Comparison of ENCODE assay signal across 20 cellular contexts in genomic region chr6:34384305-34385153, GRCh38. TPM values are rescaled to one million over a fixed set of nuclear protein-coding genes. Genes with fewer than 3 reads are reported as not detected.
DNase-seq lines count a peak whose midpoint lies in the region; ATAC-seq and TF ChIP-seq lines count a peak whose summit lies in the region.
"Had no signal": no experiment of that assay in that cellular context is flagged by ENCODE, and none has a peak within 500 bp of the region (broad histone marks: within the 10 kb centered on the region; RNA-seq: fewer than 3 reads in every experiment).

No MANE protein-coding gene starts in this region.

- H3K4me1 ChIP-seq in neural progenitor cell, result peaks cover 25% of the 10 kb centered on the region
- H3K4me1 ChIP-seq in tibial nerve, result peaks cover 0 to 96% (median 42%) of the 10 kb centered on the region in 4 donors
- H3K4me1 ChIP-seq: prostate gland had no signal

- no peak for TF ChIP-seq EP300 in tibial nerve (IDR thresholded peaks at IDR 0.05)

- H3K27ac ChIP-seq in coronary artery (peak overlapping the region; percentile 35 to 76), neural progenitor cell (peak overlapping the region; percentile 34), tibial nerve (peak overlapping the region; percentile 54 to 87 (median 73))
- H3K27ac ChIP-seq: 22Rv1, prostate gland had no signal

- H3K4me3 ChIP-seq in coronary artery, result peak overlapping the region; percentile 6
- H3K4me3 ChIP-seq in neural progenitor cell, result no peak overlapping the region
- no peak overlapping the region for H3K4me3 ChIP-seq in tibial nerve
- no peak overlapping the region for H3K4me3 ChIP-seq in foreskin fibroblast (ENCODE audit: low read depth in 1 of 2, low read length in 2 of 2)
- H3K4me3 ChIP-seq: mucosa of descending colon, prostate gland had no signal

- H3K79me2 ChIP-seq in neural progenitor cell (ENCODE audit: low read depth), result peaks cover 98% of the 10 kb centered on the region

- H3K9ac ChIP-seq in neural progenitor cell, result no peak overlapping the region

- ATAC-seq in activated T-cell treated with anti-CD3 and anti-CD28 coated beads, Interleukin-2, amount 50 U/mL, for 72 hours (replicated peaks in 1 of 2), result no peak
- ATAC-seq: mucosa of descending colon, SK-N-SH treated with all-trans-retinoic acid at 6 μM for 48 hours had no signal

- H3K9me3 ChIP-seq in neural progenitor cell (ENCODE audit: low read depth), result no peaks in the 10 kb centered on the region
- no peaks in the 10 kb centered on the region for H3K9me3 ChIP-seq in tibial nerve
- H3K9me3 ChIP-seq: mucosa of descending colon, prostate gland had no signal

- no peak overlapping the region for H3K4me3 Mint-ChIP-seq in activated T-cell treated with anti-CD3 and anti-CD28 coated beads, Interleukin-2, amount 50 U/mL, for 24 hours
- no peak overlapping the region for H3K4me3 Mint-ChIP-seq in activated T-cell treated with anti-CD3 and anti-CD28 coated beads, Interleukin-2, amount 50 U/mL, for 72 hours
- H3K4me3 Mint-ChIP-seq in neural progenitor cell, result no peak overlapping the region
- H3K4me3 Mint-ChIP-seq: activated naive CD8-positive, alpha-beta T cell treated with anti-CD3 and anti-CD28 coated beads, Interleukin-2, amount 10 ng/mL, durations not matched to agents 7 days and 5 days had no signal

- no peak for TF ChIP-seq POLR2A in tibial nerve (IDR thresholded peaks at IDR 0.05)

- 57 to 59% methylated on average over 6 of the region's 6 CpGs for WGBS in tibial nerve, 2 donors

- H3K27me3 Mint-ChIP-seq in activated T-cell treated with anti-CD3 and anti-CD28 coated beads, Interleukin-2, amount 50 U/mL, for 24 hours, result no peaks in the 10 kb centered on the region
- no peaks in the 10 kb centered on the region for H3K27me3 Mint-ChIP-seq in activated T-cell treated with anti-CD3 and anti-CD28 coated beads, Interleukin-2, amount 50 U/mL, for 72 hours (ENCODE audit: low read depth)
- peaks cover 4% of the 10 kb centered on the region for H3K27me3 Mint-ChIP-seq in neural progenitor cell (ENCODE audit: insufficient read depth, low read depth)
- H3K27me3 Mint-ChIP-seq: activated naive CD8-positive, alpha-beta T cell treated with anti-CD3 and anti-CD28 coated beads, Interleukin-2, amount 10 ng/mL, durations not matched to agents 7 days and 5 days had no signal

- H3K27me3 ChIP-seq in neural progenitor cell (no peaks in the 10 kb centered on the region), tibial nerve (no peaks in the 10 kb centered on the region)

- peaks cover 52% of the 10 kb centered on the region for H4K20me1 ChIP-seq in neural progenitor cell (ENCODE audit: low read depth)

- H3K36me3 Mint-ChIP-seq in activated T-cell treated with anti-CD3 and anti-CD28 coated beads, Interleukin-2, amount 50 U/mL, for 24 hours (ENCODE audit: low read depth), result peaks cover 32% of the 10 kb centered on the region
- H3K36me3 Mint-ChIP-seq in activated T-cell treated with anti-CD3 and anti-CD28 coated beads, Interleukin-2, amount 50 U/mL, for 72 hours (ENCODE audit: insufficient read depth in 2 of 2), result peaks cover 0 to 1% of the 10 kb centered on the region in 2 donors
- peaks cover 4% of the 10 kb centered on the region for H3K36me3 Mint-ChIP-seq in neural progenitor cell

- TF ChIP-seq CTCF in coronary artery (IDR thresholded peaks at IDR 0.05), result no peak
- no peak for TF ChIP-seq CTCF in neural progenitor cell (IDR thresholded peaks at IDR 0.05)
- no peak for TF ChIP-seq CTCF in tibial nerve (IDR thresholded peaks at IDR 0.05)
- no peak for TF ChIP-seq CTCF in foreskin fibroblast (IDR thresholded peaks at IDR 0.05; ENCODE audit: low read depth, low read length)

- H3K4me2 ChIP-seq in neural progenitor cell, result no peak overlapping the region

- H3F3A ChIP-seq in neural progenitor cell (ENCODE audit: low read depth), result peaks cover 33% of the 10 kb centered on the region

- no peak overlapping the region for H2AFZ ChIP-seq in neural progenitor cell (replicated peaks)

- H3K27ac Mint-ChIP-seq in activated T-cell treated with anti-CD3 and anti-CD28 coated beads, Interleukin-2, amount 50 U/mL, for 24 hours, result peak overlapping the region; percentile 30
- no peak overlapping the region for H3K27ac Mint-ChIP-seq in activated T-cell treated with anti-CD3 and anti-CD28 coated beads, Interleukin-2, amount 50 U/mL, for 72 hours
- H3K27ac Mint-ChIP-seq in neural progenitor cell, result no peak overlapping the region
- H3K27ac Mint-ChIP-seq: activated naive CD8-positive, alpha-beta T cell treated with anti-CD3 and anti-CD28 coated beads, Interleukin-2, amount 10 ng/mL, durations not matched to agents 7 days and 5 days had no signal

- no peak for DNase-seq in activated T-cell treated with anti-CD3 and anti-CD28 coated beads, Interleukin-2, amount 50 U/mL, for 24 hours
- DNase-seq in activated T-cell treated with anti-CD3 and anti-CD28 coated beads, Interleukin-2, amount 50 U/mL, for 72 hours, result no peak
- DNase-seq in coronary artery (ENCODE audit: low spot score) (no peak), neural progenitor cell (ENCODE audit: low spot score) (no peak), tibial nerve (ENCODE audit: low spot score in 2 of 2) (no peak), NCI-H1048 (lab: John Stamatoyannopoulos, UW) (no peak), NCI-H2081 treated with DMSO at 0.1 percent for 48 hours (lab: John Stamatoyannopoulos, UW) (no peak), foreskin fibroblast (no peak)
- DNase-seq: activated naive CD8-positive, alpha-beta T cell treated with anti-CD3 and anti-CD28 coated beads, Interleukin-2, amount 10 ng/mL, durations not matched to agents 7 days and 5 days; COR-L47; dermis blood vessel endothelial cell; GF-D8; MM.1S; mucosa of descending colon; NCI-H2227 treated with DMSO at 0.1 percent for 48 hours; stimulated activated CD4-positive, alpha-beta T cell treated with anti-CD3 and anti-CD28 coated beads, Interleukin-4, amount 100 ng/mL, for 4 hours; stimulated activated naive CD4-positive, alpha-beta T cell treated with Interleukin-2 at 50 U/mL for 16 hours had no signal

- H3K9me3 Mint-ChIP-seq in activated T-cell treated with anti-CD3 and anti-CD28 coated beads, Interleukin-2, amount 50 U/mL, for 24 hours, result no peaks in the 10 kb centered on the region
- no peaks in the 10 kb centered on the region for H3K9me3 Mint-ChIP-seq in activated T-cell treated with anti-CD3 and anti-CD28 coated beads, Interleukin-2, amount 50 U/mL, for 72 hours
- H3K9me3 Mint-ChIP-seq in neural progenitor cell, result no peaks in the 10 kb centered on the region
- H3K9me3 Mint-ChIP-seq: activated naive CD8-positive, alpha-beta T cell treated with anti-CD3 and anti-CD28 coated beads, Interleukin-2, amount 10 ng/mL, durations not matched to agents 7 days and 5 days had no signal

- no peaks in the 10 kb centered on the region for H3K36me3 ChIP-seq in neural progenitor cell
- peaks cover 0 to 2% (median 0%) of the 10 kb centered on the region in 3 donors for H3K36me3 ChIP-seq in tibial nerve
- H3K36me3 ChIP-seq: prostate gland had no signal

- H3K4me1 Mint-ChIP-seq in activated T-cell treated with anti-CD3 and anti-CD28 coated beads, Interleukin-2, amount 50 U/mL, for 24 hours (ENCODE audit: low read depth), result peaks cover 42% of the 10 kb centered on the region
- H3K4me1 Mint-ChIP-seq in activated T-cell treated with anti-CD3 and anti-CD28 coated beads, Interleukin-2, amount 50 U/mL, for 72 hours (ENCODE audit: low read depth), result peaks cover 14% of the 10 kb centered on the region
- H3K4me1 Mint-ChIP-seq in neural progenitor cell, result peaks cover 28% of the 10 kb centered on the region

RNA-seq across cellular contexts. Expression of gene NUDT3, which starts 7.9 kb away (rescaled TPM):
- total RNA-seq in activated T-cell treated with anti-CD3 and anti-CD28 coated beads, Interleukin-2, amount 50 U/mL, for 72 hours, result 10 to 100 TPM; 11.1 to 13.7 TPM
- total RNA-seq in neural progenitor cell (ENCODE audit: low replicate concordance) (26.4 and 35.7 TPM in 2 replicates), tibial nerve (10 to 100 TPM; 51.6 to 88.7 (median 57.3) TPM)

RNA-seq across cellular contexts. Expression of gene RPS10, which starts 41.3 kb away (rescaled TPM):
- 1,000 to 10,000 TPM; 2,209 to 2,226 TPM for total RNA-seq in activated T-cell treated with anti-CD3 and anti-CD28 coated beads, Interleukin-2, amount 50 U/mL, for 72 hours
- total RNA-seq in neural progenitor cell (ENCODE audit: low replicate concordance), result 4,003 and 4,850 TPM in 2 replicates
- 1,000 to 10,000 TPM; 1,731 to 2,603 (median 2,031) TPM for total RNA-seq in tibial nerve
